Comparison of ENCODE assay signal across 17 cellular contexts in the genomic region with DNA sequence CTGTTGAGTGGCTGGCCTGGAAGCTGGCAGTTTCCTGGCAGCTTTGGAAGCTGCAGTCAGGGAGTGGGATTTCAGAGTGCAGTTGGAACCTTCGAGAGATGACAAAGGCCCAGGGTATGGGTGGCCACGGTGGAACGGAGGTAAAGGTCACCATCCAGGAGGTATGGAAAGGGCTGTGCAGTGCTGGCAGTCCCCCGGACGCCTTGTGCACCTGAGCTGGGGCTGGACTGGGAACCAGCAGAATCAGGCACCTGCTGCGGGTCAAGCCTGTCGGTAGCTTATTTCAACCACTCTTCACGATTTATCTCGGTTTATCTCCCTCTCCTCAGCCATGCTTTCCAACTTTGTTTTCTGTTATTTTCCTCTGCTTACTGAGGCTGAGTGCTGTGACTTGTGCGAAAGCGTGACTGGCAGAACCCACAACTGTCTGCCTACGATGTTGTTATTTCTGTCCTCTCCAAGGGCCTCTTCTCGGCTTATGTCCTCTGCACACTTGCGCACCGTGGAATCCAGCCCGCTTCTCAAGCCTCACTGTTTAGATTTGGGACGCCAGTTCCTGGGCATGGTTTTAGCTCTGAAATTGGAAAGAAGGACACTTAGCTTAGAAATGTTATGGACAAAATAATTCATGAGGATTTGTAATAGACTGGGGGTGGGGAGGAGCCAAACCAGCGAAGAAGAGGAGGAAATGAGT. TPM values are rescaled to one million over a fixed set of nuclear protein-coding genes. Genes with fewer than 3 reads are reported as not detected.
DNase-seq lines count a peak whose midpoint lies in the region; ATAC-seq and TF ChIP-seq lines count a peak whose summit lies in the region.
"Had no signal": no experiment of that assay in that cellular context is flagged by ENCODE, and none has a peak within 500 bp of the region (broad histone marks: within the 10 kb centered on the region; RNA-seq: fewer than 3 reads in every experiment).

No MANE protein-coding gene starts in this region.

- in situ Hi-C loops in Panc1 (cut with HindIII; ENCODE audit: low pct_unique_long_range_greater_than_20kb, low sequenced_read_pairs), result no loop called here

- H3K36me3 ChIP-seq in CD8-positive, alpha-beta memory T cell (ENCODE audit: insufficient read depth, low read length), result no peaks in the 10 kb centered on the region
- no peaks in the 10 kb centered on the region for H3K36me3 ChIP-seq in Panc1 (ENCODE audit: control insufficient read depth, insufficient read depth, low read length)
- H3K36me3 ChIP-seq: BE2C, Peyer's patch had no signal

- no TSS peak for BruUV-seq in Panc1 (replicated peaks; lab: Mats Ljungman, UMichigan)

- peaks cover 9 to 57% of the 10 kb centered on the region in 2 donors for H3K27me3 Mint-ChIP-seq in CD8-positive, alpha-beta memory T cell
- H3K27me3 Mint-ChIP-seq in mesothelial cell of epicardium (ENCODE audit: low read depth), result peaks cover 16% of the 10 kb centered on the region

- no peaks in the 10 kb centered on the region for H3K36me3 Mint-ChIP-seq in CD8-positive, alpha-beta memory T cell
- H3K36me3 Mint-ChIP-seq in mesothelial cell of epicardium, result peaks cover 2% of the 10 kb centered on the region
- H3K36me3 Mint-ChIP-seq: CD8-positive, alpha-beta T cell had no signal

- intact Hi-C loops in Panc1 (cut with micrococcal nuclease; ENCODE audit: unreplicated experiment), result no loop called here

- CTCF ChIA-PET in CD8-positive, alpha-beta memory T cell (lab: Charles Lee), result interaction anchor here (0.9 to 1.3 kb wide), 3 partner anchors 8 to 358 kb away, joined by 3 to 4 read pairs (median 3); no protein-coding TSS in a partner anchor
- CTCF ChIA-PET in Panc1 (lab: Charles Lee), result no interaction called here

- TF ChIP-seq CTCF in Panc1 (IDR thresholded peaks at IDR 0.05) (no peak), mesothelial cell of epicardium (IDR thresholded peaks at IDR 0.05; ENCODE audit: unreplicated experiment) (no peak)

- peak overlapping the region in 1 of 7 donors; percentile 8 for H3K4me3 Mint-ChIP-seq in CD8-positive, alpha-beta memory T cell
- no peak overlapping the region for H3K4me3 Mint-ChIP-seq in mesothelial cell of epicardium
- H3K4me3 Mint-ChIP-seq: CD8-positive, alpha-beta T cell; GM23338 had no signal

- ATAC-seq in Panc1 (no peak), left lobe of liver (no peak)
- ATAC-seq: CD8-positive, alpha-beta T cell; GM23338; Right ventricle myocardium inferior had no signal

- H3K9me3 Mint-ChIP-seq in CD8-positive, alpha-beta memory T cell, result no peaks in the 10 kb centered on the region
- peaks cover 5% of the 10 kb centered on the region for H3K9me3 Mint-ChIP-seq in mesothelial cell of epicardium
- H3K9me3 Mint-ChIP-seq: CD8-positive, alpha-beta T cell; GM23338 had no signal

- POLR2A ChIA-PET in CD8-positive, alpha-beta memory T cell (lab: Charles Lee), result no interaction called here
- POLR2A ChIA-PET in Panc1 (lab: Charles Lee), result no interaction called here

- peak overlapping the region in 5 of 8 donors; percentile 13 to 62 (median 34) for H3K27ac Mint-ChIP-seq in CD8-positive, alpha-beta memory T cell
- peak overlapping the region; percentile 17 for H3K27ac Mint-ChIP-seq in mesothelial cell of epicardium
- H3K27ac Mint-ChIP-seq: CD8-positive, alpha-beta T cell; GM23338 had no signal

- H3K27me3 ChIP-seq in CD8-positive, alpha-beta memory T cell (ENCODE audit: insufficient read depth, low read length, poor library complexity, severe bottlenecking), result no peaks in the 10 kb centered on the region
- no peaks in the 10 kb centered on the region for H3K27me3 ChIP-seq in Panc1 (ENCODE audit: control insufficient read depth, insufficient read depth, low read length)
- H3K27me3 ChIP-seq: BE2C, Peyer's patch had no signal

- H3K4me1 Mint-ChIP-seq in CD8-positive, alpha-beta memory T cell, result peaks cover 9 to 23% (median 11%) of the 10 kb centered on the region in 3 donors
- H3K4me1 Mint-ChIP-seq in mesothelial cell of epicardium, result peaks cover 19% of the 10 kb centered on the region

- DNase-seq in CD8-positive, alpha-beta memory T cell, result no peak
- DNase-seq in Panc1 (ENCODE audit: low read depth, low spot score) (no peak), mesothelial cell of epicardium (ENCODE audit: low spot score in 2 of 2, unreplicated experiment in 2 of 2) (no peak), superior temporal gyrus (ENCODE audit: extremely low spot score) (peak; percentile 12), midbrain (lab: John Stamatoyannopoulos, UW) (no peak), left lobe of liver (ENCODE audit: low spot score) (no peak), globus pallidus (ENCODE audit: low spot score) (no peak)
- DNase-seq: BE2C; CD8-positive, alpha-beta T cell; DND-41; KBM-7; NCI-H1436 treated with DMSO at 0.1 percent for 48 hours; NCI-H2171 treated with DMSO at 0.1 percent for 48 hours; NCI-H446 treated with DMSO at 0.1 percent for 48 hours had no signal

- H3K4me1 ChIP-seq in CD8-positive, alpha-beta memory T cell (ENCODE audit: insufficient read depth, low read length), result peaks cover 5% of the 10 kb centered on the region
- no peaks in the 10 kb centered on the region for H3K4me1 ChIP-seq in Panc1 (ENCODE audit: control insufficient read depth, insufficient read depth, low read length)

- no peak overlapping the region for H3K27ac ChIP-seq in CD8-positive, alpha-beta memory T cell (ENCODE audit: low read depth, low read length)
- peak overlapping the region; percentile 23; the same call in 1 of the 2 replicates for H3K27ac ChIP-seq in Panc1 (ENCODE audit: low read length)
- H3K27ac ChIP-seq: Peyer's patch had no signal

- no peak overlapping the region for H3K4me3 ChIP-seq in CD8-positive, alpha-beta memory T cell (ENCODE audit: low read length)
- H3K4me3 ChIP-seq in Panc1 (ENCODE audit: low read depth in 2 of 2, low read length in 2 of 2), result no peak overlapping the region
- H3K4me3 ChIP-seq: GM23338, Peyer's patch had no signal

- no peaks in the 10 kb centered on the region for H3K9me3 ChIP-seq in CD8-positive, alpha-beta memory T cell (ENCODE audit: low read length)
- no peaks in the 10 kb centered on the region for H3K9me3 ChIP-seq in Panc1 (ENCODE audit: control insufficient read depth, insufficient read depth, low read depth, low read length)
- H3K9me3 ChIP-seq: BE2C, Peyer's patch had no signal

RNA-seq across cellular contexts. Expression of a gene that starts 24.0 kb away (rescaled TPM):
- 100 to 1,000 TPM; 122 to 123 TPM for total RNA-seq in CD8-positive, alpha-beta memory T cell
- 95.7 TPM for polyA plus RNA-seq in CD8-positive, alpha-beta memory T cell
- total RNA-seq in Panc1 (2021; ENCODE audit: unreplicated experiment) (184 TPM), mesothelial cell of epicardium (237 to 248 TPM (median 241 TPM) in 3 replicates), left lobe of liver (71.7 TPM)
- polyA plus RNA-seq in Panc1 (2012; ENCODE audit: insufficient read length), result 75.1 TPM
